ENCODE assay signal across 14 cellular contexts in the genomic region with DNA sequence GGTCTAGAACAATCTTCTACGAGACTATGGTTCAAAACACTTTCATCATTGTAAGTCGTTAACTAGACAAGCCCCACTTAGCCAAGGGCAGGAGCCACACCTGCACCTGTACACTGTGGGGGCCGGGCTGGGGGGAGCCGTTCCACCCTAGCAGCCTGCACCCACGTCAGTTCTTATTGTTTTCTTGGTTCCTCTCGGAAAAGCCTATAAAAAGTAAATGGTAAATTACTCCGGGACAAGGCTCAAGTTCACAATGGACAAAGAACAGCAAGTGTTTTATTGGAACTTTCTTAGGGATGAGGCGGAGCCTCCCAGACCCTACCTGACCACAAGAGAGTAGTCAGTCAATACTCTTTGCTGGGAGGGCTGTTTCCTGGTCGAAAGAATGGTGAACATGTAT. TPM values are rescaled to one million over a fixed set of nuclear protein-coding genes. Genes with fewer than 3 reads are reported as not detected.
DNase-seq lines count a peak whose midpoint lies in the region; ATAC-seq and TF ChIP-seq lines count a peak whose summit lies in the region.
"Had no signal": no experiment of that assay in that cellular context is flagged by ENCODE, and none has a peak within 500 bp of the region (broad histone marks: within the 10 kb centered on the region; RNA-seq: fewer than 3 reads in every experiment).

No MANE protein-coding gene starts in this region.

- H3K9me3 ChIP-seq in endocrine pancreas (ENCODE audit: control insufficient read depth, low read length) (no peaks in the 10 kb centered on the region), tibial artery (no peaks in the 10 kb centered on the region)
- H3K9me3 ChIP-seq: prostate gland had no signal

- H3K27ac Mint-ChIP-seq in Calu3 (ENCODE audit: unreplicated experiment), result no peak overlapping the region
- H3K27ac Mint-ChIP-seq in HFFc6, result peak overlapping the region; percentile 20; the same call in 1 of the 2 replicates
- H3K27ac Mint-ChIP-seq in natural killer cell, result peak overlapping the region; percentile 89 to 95
- H3K27ac Mint-ChIP-seq: activated B cell treated with CpG ODN at 0.5 μM for 24 hours; IgD-negative memory B cell; T-helper 1 cell treated with Interleukin-12 subunit alpha and Interleukin-12 subunit beta and Interleukin-4 antibody, amounts not matched to agents 30 μg/mL and 1 μg/mL, for 36 hours had no signal

- peaks cover 36% of the 10 kb centered on the region for H3K4me1 ChIP-seq in endocrine pancreas (ENCODE audit: control insufficient read depth, insufficient read depth, low read length)
- peaks cover 0 to 13% (median 11%) of the 10 kb centered on the region in 4 donors for H3K4me1 ChIP-seq in tibial artery

- peaks cover 35% of the 10 kb centered on the region for H3K4me1 Mint-ChIP-seq in Calu3 (ENCODE audit: low read depth, unreplicated experiment)
- peaks cover 100% of the 10 kb centered on the region for H3K4me1 Mint-ChIP-seq in HFFc6 (ENCODE audit: low read depth)
- H3K4me1 Mint-ChIP-seq in natural killer cell, result peaks cover 79 to 81% of the 10 kb centered on the region in 2 donors

- peak overlapping the region; percentile 19 for H3K4me3 ChIP-seq in endocrine pancreas (ENCODE audit: control insufficient read depth, insufficient read depth, low read length)
- no peak overlapping the region for H3K4me3 ChIP-seq in tibial artery
- H3K4me3 ChIP-seq: prostate gland had no signal

- H3K27me3 ChIP-seq in endocrine pancreas (ENCODE audit: control insufficient read depth, insufficient read depth, low read length) (no peaks in the 10 kb centered on the region), tibial artery (no peaks in the 10 kb centered on the region)

- H3K9me3 Mint-ChIP-seq in Calu3 (ENCODE audit: low read depth, unreplicated experiment) (no peaks in the 10 kb centered on the region), HFFc6 (no peaks in the 10 kb centered on the region), natural killer cell (no peaks in the 10 kb centered on the region)
- H3K9me3 Mint-ChIP-seq: activated B cell treated with CpG ODN at 0.5 μM for 24 hours; IgD-negative memory B cell; T-helper 1 cell treated with Interleukin-12 subunit alpha and Interleukin-12 subunit beta and Interleukin-4 antibody, amounts not matched to agents 30 μg/mL and 1 μg/mL, for 36 hours had no signal

- ATAC-seq in natural killer cell, result no peak

- CTCF ChIA-PET in Calu3 (lab: Charles Lee), result no interaction called here

- H3K4me3 Mint-ChIP-seq in Calu3 (ENCODE audit: low read depth, unreplicated experiment), result no peak overlapping the region
- no peak overlapping the region for H3K4me3 Mint-ChIP-seq in HFFc6
- no peak overlapping the region for H3K4me3 Mint-ChIP-seq in natural killer cell
- H3K4me3 Mint-ChIP-seq: activated B cell treated with CpG ODN at 0.5 μM for 24 hours; T-helper 1 cell treated with Interleukin-12 subunit alpha and Interleukin-12 subunit beta and Interleukin-4 antibody, amounts not matched to agents 30 μg/mL and 1 μg/mL, for 36 hours had no signal

- DNase-seq in Calu3 (peak; percentile 26), HFFc6 (no peak), natural killer cell (no peak), NCI-H1694 treated with DMSO at 0.1 percent for 48 hours (lab: John Stamatoyannopoulos, UW) (no peak), tibial artery (no peak), SKM-1 (lab: John Stamatoyannopoulos, UW; ENCODE audit: unreplicated experiment) (no peak)
- no peak for DNase-seq in activated CD4-positive, alpha-beta T cell treated with anti-CD3 and anti-CD28 coated beads, Interleukin-2, amount 50 U/mL, for 4 hours
- DNase-seq: activated B cell treated with CpG ODN at 0.5 μM for 24 hours, kidney glomerular epithelial cell, NCI-H1092 had no signal

- no TSS peak for BruUV-seq in Calu3 (replicated peaks; lab: Mats Ljungman, UMichigan)

- intact Hi-C loops in Calu3 (cut with micrococcal nuclease; ENCODE audit: unreplicated experiment), result loop anchor here (5.0 to 10.0 kb wide), 2 partner anchors 324 to 566 kb away; no protein-coding TSS in a partner anchor
- intact Hi-C loops in natural killer cell (cut with micrococcal nuclease), result loop anchor here (5.0 kb wide), 1 partner anchor 221 kb away; no protein-coding TSS in a partner anchor
- intact Hi-C loops in tibial artery (cut with DNase I; ENCODE audit: low total_unique reads), result no loop called here

- no peak overlapping the region for H3K27ac ChIP-seq in tibial artery
- H3K27ac ChIP-seq: prostate gland had no signal

- TF ChIP-seq CTCF in Calu3 (IDR thresholded peaks at IDR 0.05; ENCODE audit: unreplicated experiment), result no peak
- no peak for TF ChIP-seq CTCF in HFFc6 (IDR thresholded peaks at IDR 0.05)
- TF ChIP-seq CTCF in natural killer cell (IDR thresholded peaks at IDR 0.05), result no peak
- no peak for TF ChIP-seq CTCF in tibial artery (IDR thresholded peaks at IDR 0.05)

- H3K27me3 Mint-ChIP-seq in Calu3 (ENCODE audit: unreplicated experiment), result no peaks in the 10 kb centered on the region
- no peaks in the 10 kb centered on the region for H3K27me3 Mint-ChIP-seq in HFFc6 (ENCODE audit: insufficient read depth)
- no peaks in the 10 kb centered on the region for H3K27me3 Mint-ChIP-seq in natural killer cell (ENCODE audit: low read depth in 2 of 2)
- H3K27me3 Mint-ChIP-seq: activated B cell treated with CpG ODN at 0.5 μM for 24 hours, IgD-negative memory B cell had no signal

- no peak overlapping the region for H3K9ac ChIP-seq in endocrine pancreas (ENCODE audit: control insufficient read depth, insufficient read depth, low read length)

- H3K36me3 Mint-ChIP-seq in Calu3 (ENCODE audit: insufficient read depth, unreplicated experiment), result no peaks in the 10 kb centered on the region
- H3K36me3 Mint-ChIP-seq in HFFc6 (ENCODE audit: low read depth), result no peaks in the 10 kb centered on the region
- H3K36me3 Mint-ChIP-seq in natural killer cell, result no peaks in the 10 kb centered on the region

- H3K36me3 ChIP-seq in endocrine pancreas (ENCODE audit: control insufficient read depth, insufficient read depth, low read length), result no peaks in the 10 kb centered on the region
- H3K36me3 ChIP-seq in tibial artery, result no peaks in the 10 kb centered on the region
- H3K36me3 ChIP-seq: prostate gland had no signal

RNA-seq across cellular contexts. Expression of gene TSHZ1, which starts 7.9 kb away (rescaled TPM):
- total RNA-seq in Calu3 (2022) (8.6 and 10.8 TPM in 2 replicates), natural killer cell (10 to 100 TPM; 44.3 to 51.6 (median 44.8) TPM)
- 10 to 100 TPM; 18.6 to 25.0 (median 23.3) TPM for total RNA-seq in HFFc6 (2021; fragmentation: NEBNext Ultra II Directional; extraction: Animal tissue kit (Norgen Biotek cat#: 25700))

RNA-seq across cellular contexts. Expression of gene PTGR3, which starts 9.6 kb away (rescaled TPM):
- total RNA-seq in Calu3 (2022), result 30.2 and 31.7 TPM in 2 replicates
- 10 to 100 TPM; 37.9 to 47.5 (median 41.8) TPM for total RNA-seq in HFFc6 (2021; fragmentation: NEBNext Ultra II Directional; extraction: Animal tissue kit (Norgen Biotek cat#: 25700))
- total RNA-seq in natural killer cell, result 10 to 100 TPM; 27.4 to 29.4 (median 28.5) TPM
